In the genomic region with DNA sequence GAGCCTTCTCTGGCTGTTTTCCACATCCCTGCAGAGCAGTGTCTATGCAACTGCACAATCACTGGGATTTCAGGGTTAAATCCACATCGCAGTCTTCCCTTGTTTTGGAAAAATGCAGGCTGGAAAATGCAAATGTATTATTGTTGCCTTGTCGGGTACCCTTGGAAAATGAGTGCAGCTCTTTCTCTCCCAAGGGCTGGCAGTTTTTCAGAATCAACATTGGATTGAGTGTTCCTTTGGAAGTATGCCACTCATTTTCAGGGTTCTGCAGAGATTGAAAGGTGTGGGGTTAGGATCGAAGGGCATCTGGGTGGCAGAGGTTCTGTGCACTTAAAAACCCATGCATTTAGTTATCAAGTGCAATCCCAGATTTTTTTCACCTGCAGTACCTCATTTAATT, we compare ENCODE assay signal across 1 cellular context.
TF ChIP-seq lines count a peak whose summit lies in the region.

No MANE protein-coding gene starts in this region.

TF ChIP-seq in SK-N-SH, 30 proteins besides CTCF, POLR2A, EP300 and RAD21 (continued from another document):
- TF ChIP-seq YY1 (IDR thresholded peaks at IDR 0.05; ENCODE audit: low read depth) (no peak), SMC3 (IDR thresholded peaks at IDR 0.05; ENCODE audit: low read depth, low read length) (no peak), RFX5 (IDR thresholded peaks at IDR 0.05; ENCODE audit: low read length) (no peak), FOXM1 (IDR thresholded peaks at IDR 0.05; ENCODE audit: low read depth) (no peak), JUND (IDR thresholded peaks at IDR 0.05) (no peak), CHD2 (IDR thresholded peaks at IDR 0.05; ENCODE audit: low read length, partially characterized antibody) (no peak)
- TF ChIP-seq, protein P1, sequence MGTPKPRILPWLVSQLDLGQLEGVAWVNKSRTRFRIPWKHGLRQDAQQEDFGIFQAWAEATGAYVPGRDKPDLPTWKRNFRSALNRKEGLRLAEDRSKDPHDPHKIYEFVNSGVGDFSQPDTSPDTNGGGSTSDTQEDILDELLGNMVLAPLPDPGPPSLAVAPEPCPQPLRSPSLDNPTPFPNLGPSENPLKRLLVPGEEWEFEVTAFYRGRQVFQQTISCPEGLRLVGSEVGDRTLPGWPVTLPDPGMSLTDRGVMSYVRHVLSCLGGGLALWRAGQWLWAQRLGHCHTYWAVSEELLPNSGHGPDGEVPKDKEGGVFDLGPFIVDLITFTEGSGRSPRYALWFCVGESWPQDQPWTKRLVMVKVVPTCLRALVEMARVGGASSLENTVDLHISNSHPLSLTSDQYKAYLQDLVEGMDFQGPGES (IDR thresholded peaks at IDR 0.05; ENCODE audit: low read depth, low read length): no peak
